1 cellular context compared by ENCODE assay signal in the genomic region with DNA sequence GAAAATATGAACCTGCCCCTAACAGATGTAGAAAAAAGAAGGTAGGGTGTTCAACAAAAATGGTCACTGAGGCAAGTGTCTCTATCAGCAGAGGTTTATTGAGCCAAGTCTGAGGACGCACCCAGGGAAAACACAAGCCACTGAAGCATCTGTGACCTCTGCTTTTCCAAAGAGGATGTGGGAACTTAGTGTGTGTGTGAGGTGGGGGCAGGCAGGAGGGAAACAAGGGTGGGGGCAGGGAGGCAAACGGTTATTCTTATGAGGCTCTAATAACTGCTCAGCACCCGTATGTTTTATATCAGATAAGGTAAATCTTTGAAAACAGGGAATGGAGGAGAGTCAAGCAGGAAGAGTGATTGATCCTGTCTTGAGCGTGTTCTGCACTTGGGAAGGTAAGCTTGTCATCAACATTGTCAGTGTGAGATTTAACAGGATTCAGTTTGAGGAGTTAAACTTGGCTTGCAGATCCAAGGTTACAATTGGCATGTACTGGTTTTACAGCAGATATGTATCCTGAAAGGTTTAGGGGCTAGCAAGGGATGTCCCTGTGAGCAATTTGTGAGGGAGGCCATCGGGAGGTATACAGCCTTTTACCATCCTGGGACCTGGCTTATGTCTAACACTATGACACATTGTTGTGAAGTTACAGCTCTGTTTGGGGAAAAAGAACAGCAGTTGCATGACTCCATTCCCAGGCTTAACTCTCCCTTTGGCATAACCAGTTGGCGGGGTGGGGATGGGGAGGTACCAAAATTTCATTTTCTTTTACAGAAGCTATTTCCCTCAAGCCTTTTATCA.
TF ChIP-seq lines count a peak whose summit lies in the region.

No MANE protein-coding gene starts in this region.

TF ChIP-seq in SK-N-SH treated with all-trans-retinoic acid at 6 μM for 48 hours, 23 proteins besides CTCF, POLR2A, EP300 and RAD21 (continued from another document):
- TF ChIP-seq, protein P1, sequence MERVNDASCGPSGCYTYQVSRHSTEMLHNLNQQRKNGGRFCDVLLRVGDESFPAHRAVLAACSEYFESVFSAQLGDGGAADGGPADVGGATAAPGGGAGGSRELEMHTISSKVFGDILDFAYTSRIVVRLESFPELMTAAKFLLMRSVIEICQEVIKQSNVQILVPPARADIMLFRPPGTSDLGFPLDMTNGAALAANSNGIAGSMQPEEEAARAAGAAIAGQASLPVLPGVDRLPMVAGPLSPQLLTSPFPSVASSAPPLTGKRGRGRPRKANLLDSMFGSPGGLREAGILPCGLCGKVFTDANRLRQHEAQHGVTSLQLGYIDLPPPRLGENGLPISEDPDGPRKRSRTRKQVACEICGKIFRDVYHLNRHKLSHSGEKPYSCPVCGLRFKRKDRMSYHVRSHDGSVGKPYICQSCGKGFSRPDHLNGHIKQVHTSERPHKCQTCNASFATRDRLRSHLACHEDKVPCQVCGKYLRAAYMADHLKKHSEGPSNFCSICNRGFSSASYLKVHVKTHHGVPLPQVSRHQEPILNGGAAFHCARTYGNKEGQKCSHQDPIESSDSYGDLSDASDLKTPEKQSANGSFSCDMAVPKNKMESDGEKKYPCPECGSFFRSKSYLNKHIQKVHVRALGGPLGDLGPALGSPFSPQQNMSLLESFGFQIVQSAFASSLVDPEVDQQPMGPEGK (CRISPR knock-in tag; IDR thresholded peaks at IDR 0.05; ENCODE audit: borderline replicate concordance), result no peak
